27 cellular contexts compared by ENCODE assay signal in genomic region chrX:35622601-35623000, GRCh38.
"Had no signal": no experiment of that assay in that cellular context is flagged by ENCODE, and none has a peak within 500 bp of the region (broad histone marks: within the 10 kb centered on the region; RNA-seq: fewer than 3 reads in every experiment).

No MANE protein-coding gene starts in this region.

- FAIRE-seq: endothelial cell of umbilical vein, islet of Langerhans had no signal

- H3K36me3 ChIP-seq: esophagus squamous epithelium, heart right ventricle, left lung, prostate gland, right atrium auricular region, stomach, thyroid gland had no signal

- H3K27ac Mint-ChIP-seq: naive thymus-derived CD8-positive, alpha-beta T cell; nephron progenitor cell; stimulated activated effector memory CD8-positive, alpha-beta T cell treated with anti-CD3 and anti-CD28 coated beads, Interleukin-12 subunit alpha, Interleukin-12 subunit beta, amount 100 ng/mL, for 72 hours; type B pancreatic cell had no signal

- H3K4me3 ChIP-seq: coronary artery, esophagus squamous epithelium, heart right ventricle, left lung, prostate gland, right atrium auricular region, stomach, thyroid gland had no signal

- H3K4me1 Mint-ChIP-seq: naive thymus-derived CD8-positive, alpha-beta T cell; nephron progenitor cell; stimulated activated effector memory CD8-positive, alpha-beta T cell treated with anti-CD3 and anti-CD28 coated beads, Interleukin-12 subunit alpha, Interleukin-12 subunit beta, amount 100 ng/mL, for 72 hours had no signal

- H3K27me3 Mint-ChIP-seq: naive thymus-derived CD8-positive, alpha-beta T cell; type B pancreatic cell had no signal

- H3K4me3 Mint-ChIP-seq: naive thymus-derived CD8-positive, alpha-beta T cell; nephron progenitor cell; stimulated activated effector memory CD8-positive, alpha-beta T cell treated with anti-CD3 and anti-CD28 coated beads, Interleukin-12 subunit alpha, Interleukin-12 subunit beta, amount 100 ng/mL, for 72 hours; type B pancreatic cell had no signal

- DNase-seq: dermis blood vessel endothelial cell; effector memory CD4-positive, alpha-beta T cell; esophagus squamous epithelium; foreskin melanocyte; glutamatergic neuron; heart right ventricle; hippocampal formation; left cardiac atrium; left lung; mesenchymal stem cell; midbrain; naive thymus-derived CD8-positive, alpha-beta T cell; nephron progenitor cell; nucleus accumbens; stimulated activated CD4-positive, alpha-beta T cell treated with anti-CD3 and anti-CD28 coated beads, Interleukin-2, amount 100 ng/mL, for 24 hours; stimulated activated CD4-positive, alpha-beta T cell treated with anti-CD3 and anti-CD28 coated beads, Interleukin-4, amount 100 ng/mL, for 24 hours; stimulated activated naive CD4-positive, alpha-beta T cell treated with Interleukin-2 at 50 U/mL for 16 hours; stomach; thyroid gland had no signal

- H3K36me3 Mint-ChIP-seq: stimulated activated effector memory CD8-positive, alpha-beta T cell treated with anti-CD3 and anti-CD28 coated beads, Interleukin-12 subunit alpha, Interleukin-12 subunit beta, amount 100 ng/mL, for 72 hours; type B pancreatic cell had no signal

- H3K27ac ChIP-seq: coronary artery, esophagus squamous epithelium, heart right ventricle, left lung, prostate gland, right atrium auricular region, stomach, thyroid gland had no signal

- H3K9me3 Mint-ChIP-seq: stimulated activated effector memory CD8-positive, alpha-beta T cell treated with anti-CD3 and anti-CD28 coated beads, Interleukin-12 subunit alpha, Interleukin-12 subunit beta, amount 100 ng/mL, for 72 hours had no signal

- ATAC-seq: heart right ventricle; left cardiac atrium; left lung; naive thymus-derived CD8-positive, alpha-beta T cell; sciatic nerve; stimulated activated effector memory CD8-positive, alpha-beta T cell treated with anti-CD3 and anti-CD28 coated beads, Interleukin-12 subunit alpha, Interleukin-12 subunit beta, amount 100 ng/mL, for 72 hours had no signal

- H3K4me1 ChIP-seq: esophagus squamous epithelium, heart right ventricle, left lung, prostate gland, right atrium auricular region, stomach, thyroid gland had no signal

- H3K27me3 ChIP-seq: esophagus squamous epithelium, heart right ventricle, left lung, right atrium auricular region, stomach, thyroid gland had no signal

- H3K9me3 ChIP-seq: esophagus squamous epithelium, left lung, prostate gland, right atrium auricular region, thyroid gland had no signal
